ENCODE assay signal across 13 cellular contexts in genomic region chr11:92801685-92802084, GRCh38.
DNase-seq lines count a peak whose midpoint lies in the region; ATAC-seq and TF ChIP-seq lines count a peak whose summit lies in the region.
"Had no signal": no experiment of that assay in that cellular context is flagged by ENCODE, and none has a peak within 500 bp of the region (broad histone marks: within the 10 kb centered on the region; RNA-seq: fewer than 3 reads in every experiment).

No MANE protein-coding gene starts in this region.

- H3K27me3 ChIP-seq in GM23338 (ENCODE audit: insufficient read depth), result no peaks in the 10 kb centered on the region
- H3K27me3 ChIP-seq in esophagus muscularis mucosa, result no peaks in the 10 kb centered on the region

- intact Hi-C loops in esophagus muscularis mucosa (cut with DNase I), result no loop called here

- ATAC-seq in GM23338 (no peak; the same call in 2 of the 3 replicates), GM19463 (IDR thresholded peaks at IDR 0.05; ENCODE audit: unreplicated experiment) (no peak)
- no peak for ATAC-seq in activated T-cell treated with anti-CD3 and anti-CD28 coated beads, Interleukin-2, amount 50 U/mL, for 72 hours (replicated peaks in 1 of 2)
- ATAC-seq: A549 had no signal

- H2AFZ ChIP-seq in GM23338, result no peak overlapping the region

- H3K4me2 ChIP-seq in GM23338, result no peak overlapping the region
- H3K4me2 ChIP-seq: A549 had no signal

- H3K4me3 ChIP-seq in GM23338 (no peak overlapping the region), esophagus muscularis mucosa (no peak overlapping the region)
- H3K4me3 ChIP-seq: A549 had no signal

- H3K79me2 ChIP-seq in GM23338 (replicated peaks; ENCODE audit: insufficient read depth), result no peaks in the 10 kb centered on the region

- H3K36me3 ChIP-seq in GM23338 (ENCODE audit: insufficient read depth) (no peaks in the 10 kb centered on the region; the same call in 1 of the 2 replicates), esophagus muscularis mucosa (no peaks in the 10 kb centered on the region)

- TF ChIP-seq POLR2A in esophagus muscularis mucosa (IDR thresholded peaks at IDR 0.05; ENCODE audit: low read depth), result no peak

- no peaks in the 10 kb centered on the region for H3K9me3 ChIP-seq in esophagus muscularis mucosa
- H3K9me3 ChIP-seq: A549 had no signal

- no peaks in the 10 kb centered on the region for H3F3A ChIP-seq in GM23338 (replicated peaks; ENCODE audit: low read depth)

- peaks cover 35% of the 10 kb centered on the region for H3K4me1 Mint-ChIP-seq in GM23338
- H3K4me1 Mint-ChIP-seq in activated T-cell treated with anti-CD3 and anti-CD28 coated beads, Interleukin-2, amount 50 U/mL, for 72 hours (ENCODE audit: low read depth), result no peaks in the 10 kb centered on the region

- no peak for TF ChIP-seq CTCF in GM23338 (conservative IDR thresholded peaks at IDR 0.05; ENCODE audit: low read depth in 2 of 2)
- TF ChIP-seq CTCF in esophagus muscularis mucosa (IDR thresholded peaks at IDR 0.05), result no peak

- no peaks in the 10 kb centered on the region for H3K9me3 Mint-ChIP-seq in GM23338
- H3K9me3 Mint-ChIP-seq in activated T-cell treated with anti-CD3 and anti-CD28 coated beads, Interleukin-2, amount 50 U/mL, for 72 hours, result peaks cover 4 to 9% of the 10 kb centered on the region in 2 donors
- H3K9me3 Mint-ChIP-seq: H9 had no signal

- H4K20me1 ChIP-seq in GM23338 (replicated peaks; ENCODE audit: insufficient read depth), result no peaks in the 10 kb centered on the region

- DNase-seq in GM23338 (ENCODE audit: low spot score) (no peak), esophagus muscularis mucosa (ENCODE audit: extremely low spot score) (peak; percentile 83), 8988T (no peak)
- no peak for DNase-seq in activated T-cell treated with anti-CD3 and anti-CD28 coated beads, Interleukin-2, amount 50 U/mL, for 72 hours
- DNase-seq: AML-193; Caco-2; CD4-positive, alpha-beta T cell; GDM1; H9 had no signal

- WGBS in esophagus muscularis mucosa, result 85% methylated on average over 13 of the region's 13 CpGs

- H3K27ac ChIP-seq in GM23338 (ENCODE audit: low read depth) (no peak overlapping the region), esophagus muscularis mucosa (replicated peaks in 1 of 4) (no peak overlapping the region)
- H3K27ac ChIP-seq: A549, C4-2B had no signal

- TF ChIP-seq EP300 in Ishikawa (IDR thresholded peaks at IDR 0.05; ENCODE audit: borderline replicate concordance) (no peak), esophagus muscularis mucosa (IDR thresholded peaks at IDR 0.05) (no peak)

- no peak for TF ChIP-seq RAD21 in Ishikawa (IDR thresholded peaks at IDR 0.05; ENCODE audit: low read depth)

- H3K27me3 Mint-ChIP-seq in GM23338 (ENCODE audit: insufficient read depth, low read depth, poor library complexity), result peaks cover 2% of the 10 kb centered on the region
- H3K27me3 Mint-ChIP-seq in activated T-cell treated with anti-CD3 and anti-CD28 coated beads, Interleukin-2, amount 50 U/mL, for 72 hours (ENCODE audit: low read depth), result no peaks in the 10 kb centered on the region
- H3K27me3 Mint-ChIP-seq: CD4-positive, alpha-beta T cell had no signal

- peaks cover 20% of the 10 kb centered on the region for H3K4me1 ChIP-seq in GM23338 (ENCODE audit: insufficient read depth)
- peaks cover 0 to 10% (median 5%) of the 10 kb centered on the region in 4 donors for H3K4me1 ChIP-seq in esophagus muscularis mucosa
- H3K4me1 ChIP-seq: A549, Caco-2 had no signal

- peaks cover 20% of the 10 kb centered on the region for H3K9me2 ChIP-seq in GM23338 (ENCODE audit: insufficient read depth)

- no peak overlapping the region for H3K4me3 Mint-ChIP-seq in GM23338
- no peak overlapping the region for H3K4me3 Mint-ChIP-seq in activated T-cell treated with anti-CD3 and anti-CD28 coated beads, Interleukin-2, amount 50 U/mL, for 72 hours
- H3K4me3 Mint-ChIP-seq: CD4-positive, alpha-beta T cell; H9 had no signal

- H3K27ac Mint-ChIP-seq in GM23338, result no peak overlapping the region
- H3K27ac Mint-ChIP-seq in activated T-cell treated with anti-CD3 and anti-CD28 coated beads, Interleukin-2, amount 50 U/mL, for 72 hours, result no peak overlapping the region
- H3K27ac Mint-ChIP-seq: CD4-positive, alpha-beta T cell had no signal

- peaks cover 50% of the 10 kb centered on the region for H3K36me3 Mint-ChIP-seq in GM23338 (ENCODE audit: low read depth)
- H3K36me3 Mint-ChIP-seq in activated T-cell treated with anti-CD3 and anti-CD28 coated beads, Interleukin-2, amount 50 U/mL, for 72 hours (ENCODE audit: insufficient read depth in 2 of 2), result no peaks in the 10 kb centered on the region

TF ChIP-seq in GM23338, 12 proteins besides CTCF, POLR2A, EP300 and RAD21:
- TF ChIP-seq NANOG (IDR thresholded peaks at IDR 0.05; ENCODE audit: borderline replicate concordance) (no peak), REST (IDR thresholded peaks at IDR 0.05; ENCODE audit: unreplicated experiment) (peak; percentile 68)

TF ChIP-seq in Ishikawa, 13 proteins besides CTCF, POLR2A, EP300 and RAD21:
- TF ChIP-seq ZBTB7A (IDR thresholded peaks at IDR 0.05; ENCODE audit: low read depth), result no peak
- peak; percentile 71 for TF ChIP-seq REST (IDR thresholded peaks at IDR 0.05; ENCODE audit: low read depth)
